ENCODE assay signal across 22 cellular contexts in genomic region chr3:11554666-11555065, GRCh38.
DNase-seq lines count a peak whose midpoint lies in the region; ATAC-seq and TF ChIP-seq lines count a peak whose summit lies in the region.
"Had no signal": no experiment of that assay in that cellular context is flagged by ENCODE, and none has a peak within 500 bp of the region (broad histone marks: within the 10 kb centered on the region; RNA-seq: fewer than 3 reads in every experiment).

No MANE protein-coding gene starts in this region.

- no peaks in the 10 kb centered on the region for H3K36me3 Mint-ChIP-seq in glutamatergic neuron (ENCODE audit: unreplicated experiment)

- H3K27ac ChIP-seq in left ventricle myocardium inferior (replicated peaks), result peak overlapping the region; percentile 71
- peak overlapping the region in 3 of 4 donors; percentile 36 to 74 (median 59) for H3K27ac ChIP-seq in esophagus squamous epithelium
- H3K27ac ChIP-seq in gastrocnemius medialis, result peak overlapping the region; percentile 63 to 88 (median 74)
- H3K27ac ChIP-seq: parathyroid adenoma, SJSA1 had no signal

- TF ChIP-seq POLR2A in esophagus squamous epithelium (IDR thresholded peaks at IDR 0.05), result no peak
- TF ChIP-seq POLR2A in gastrocnemius medialis (IDR thresholded peaks at IDR 0.05), result no peak
- TF ChIP-seq POLR2A in lower leg skin (IDR thresholded peaks at IDR 0.05), result no peak

- in situ Hi-C loops in gastrocnemius medialis (cut with MboI; ENCODE audit: low sequenced_read_pairs in 4 of 4), result no loop called here

- H3K4me1 ChIP-seq in left ventricle myocardium inferior (peaks cover 79% of the 10 kb centered on the region), esophagus squamous epithelium (peaks cover 25 to 68% (median 40%) of the 10 kb centered on the region in 3 donors), gastrocnemius medialis (peaks cover 54 to 56% of the 10 kb centered on the region in 2 donors)
- H3K4me1 ChIP-seq: parathyroid adenoma had no signal

- no peaks in the 10 kb centered on the region for H3K27me3 ChIP-seq in left ventricle myocardium inferior (ENCODE audit: low read depth)
- no peaks in the 10 kb centered on the region for H3K27me3 ChIP-seq in esophagus squamous epithelium
- H3K27me3 ChIP-seq in gastrocnemius medialis, result no peaks in the 10 kb centered on the region
- H3K27me3 ChIP-seq: BLaER1, SJSA1 had no signal

- H3K9me3 ChIP-seq in left ventricle myocardium inferior (replicated peaks), result no peaks in the 10 kb centered on the region
- no peaks in the 10 kb centered on the region for H3K9me3 ChIP-seq in esophagus squamous epithelium
- H3K9me3 ChIP-seq in gastrocnemius medialis, result no peaks in the 10 kb centered on the region
- H3K9me3 ChIP-seq: BLaER1, SJSA1 had no signal

- H3K9me3 Mint-ChIP-seq in glutamatergic neuron (ENCODE audit: unreplicated experiment), result peaks cover 15% of the 10 kb centered on the region
- H3K9me3 Mint-ChIP-seq: activated naive CD4-positive, alpha-beta T cell treated with anti-CD3 and anti-CD28 coated beads for 36 hours; endodermal cell; T-helper 1 cell treated with Interleukin-12 subunit alpha and Interleukin-12 subunit beta and Interleukin-4 antibody, amounts not matched to agents 30 μg/mL and 1 μg/mL, for 36 hours had no signal

- WGBS in esophagus squamous epithelium, 2 donors, result 89 to 93% methylated on average over 5 to 8 of the region's 12 CpGs
- 91 to 95% methylated on average over 11 to 12 of the region's 12 CpGs for WGBS in lower leg skin, 2 donors

- intact Hi-C loops in left ventricle myocardium inferior (cut with micrococcal nuclease), result no loop called here
- intact Hi-C loops in Right ventricle myocardium superior (cut with DNase I), result no loop called here
- intact Hi-C loops in esophagus squamous epithelium (cut with DNase I), result no loop called here
- intact Hi-C loops in gastrocnemius medialis (cut with DNase I; ENCODE audit: low total_unique reads), result no loop called here
- intact Hi-C loops in lower leg skin (cut with DNase I; ENCODE audit: low total_unique reads), result no loop called here

- ATAC-seq in Right ventricle myocardium superior (ENCODE audit: poor library complexity) (no peak), gastrocnemius medialis (no peak), HG02763 (IDR thresholded peaks at IDR 0.05; ENCODE audit: unreplicated experiment) (no peak)
- ATAC-seq in activated CD4-positive, CD25-positive, alpha-beta regulatory T cell treated with anti-CD3 and anti-CD28 coated beads, Interleukin-2, amount 50 U/mL, for 24 hours, result no peak

- H3K36me3 ChIP-seq in left ventricle myocardium inferior (peaks cover 25% of the 10 kb centered on the region), esophagus squamous epithelium (peaks cover 3 to 64% (median 17%) of the 10 kb centered on the region in 3 donors), gastrocnemius medialis (peaks cover 0 to 4% of the 10 kb centered on the region in 2 donors)

- H3K4me3 ChIP-seq in left ventricle myocardium inferior (no peak overlapping the region), esophagus squamous epithelium (no peak overlapping the region), gastrocnemius medialis (no peak overlapping the region), lower leg skin (ENCODE audit: low read depth, poor library complexity, severe bottlenecking) (no peak overlapping the region)
- H3K4me3 ChIP-seq: BLaER1, SJSA1 had no signal

- TF ChIP-seq CTCF in left ventricle myocardium inferior (IDR thresholded peaks at IDR 0.05; ENCODE audit: borderline replicate concordance) (no peak), esophagus squamous epithelium (IDR thresholded peaks at IDR 0.05) (no peak), gastrocnemius medialis (IDR thresholded peaks at IDR 0.05 in 4 of 5, conservative IDR thresholded peaks at IDR 0.05 in 1 of 5) (no peak), glutamatergic neuron (IDR thresholded peaks at IDR 0.05; ENCODE audit: partially characterized antibody, unreplicated experiment) (no peak), lower leg skin (IDR thresholded peaks at IDR 0.05) (no peak)

- H3K27me3 Mint-ChIP-seq in glutamatergic neuron (ENCODE audit: unreplicated experiment), result peaks cover 9% of the 10 kb centered on the region

- peaks cover 41% of the 10 kb centered on the region for H3K4me1 Mint-ChIP-seq in glutamatergic neuron (ENCODE audit: low read depth, unreplicated experiment)
- H3K4me1 Mint-ChIP-seq: endodermal cell had no signal

- no peak overlapping the region for H3K4me3 Mint-ChIP-seq in glutamatergic neuron (ENCODE audit: unreplicated experiment)
- H3K4me3 Mint-ChIP-seq: activated naive CD4-positive, alpha-beta T cell treated with anti-CD3 and anti-CD28 coated beads for 36 hours; endodermal cell; T-helper 1 cell treated with Interleukin-12 subunit alpha and Interleukin-12 subunit beta and Interleukin-4 antibody, amounts not matched to agents 30 μg/mL and 1 μg/mL, for 36 hours had no signal

- no peak overlapping the region for H3K27ac Mint-ChIP-seq in glutamatergic neuron (ENCODE audit: unreplicated experiment)
- H3K27ac Mint-ChIP-seq: activated naive CD4-positive, alpha-beta T cell treated with anti-CD3 and anti-CD28 coated beads for 36 hours; T-helper 1 cell treated with Interleukin-12 subunit alpha and Interleukin-12 subunit beta and Interleukin-4 antibody, amounts not matched to agents 30 μg/mL and 1 μg/mL, for 36 hours had no signal

- DNase-seq in left ventricle myocardium inferior (peak; percentile 5), Right ventricle myocardium superior (no peak), esophagus squamous epithelium (lab: John Stamatoyannopoulos, UW) (no peak), gastrocnemius medialis (no peak), glutamatergic neuron (no peak), lower leg skin (ENCODE audit: low spot score in 2 of 2) (no peak)
- DNase-seq: activated CD4-positive, alpha-beta T cell treated with anti-CD3 and anti-CD28 coated beads, Interleukin-2, amount 50 U/mL, for 4 hours; activated naive CD4-positive, alpha-beta T cell treated with anti-CD3 and anti-CD28 coated beads for 36 hours; activated T-cell treated with anti-CD3 and anti-CD28 coated beads for 4 hours; endodermal cell; Kasumi-1; mammary epithelial cell; NCI-H187; NCI-H748 treated with DMSO at 0.1 percent for 48 hours; stimulated activated CD4-positive, alpha-beta T cell treated with anti-CD3 and anti-CD28 coated beads, Interleukin-1b, Interleukin-23, amount 100 ng/mL, for 48 hours; stimulated activated naive CD4-positive, alpha-beta T cell had no signal
